2 cellular contexts compared by ENCODE assay signal in genomic region chr10:46053534-46054434, GRCh38.
TF ChIP-seq lines count a peak whose summit lies in the region.

No MANE protein-coding gene starts in this region.

TF ChIP-seq in WTC11, 78 proteins besides CTCF, POLR2A, EP300 and RAD21:
- no peak for TF ChIP-seq ZNF671 (CRISPR knock-in tag; IDR thresholded peaks at IDR 0.05)

TF ChIP-seq in HepG2, 621 proteins besides CTCF, POLR2A, EP300 and RAD21:
- TF ChIP-seq, protein P1, sequence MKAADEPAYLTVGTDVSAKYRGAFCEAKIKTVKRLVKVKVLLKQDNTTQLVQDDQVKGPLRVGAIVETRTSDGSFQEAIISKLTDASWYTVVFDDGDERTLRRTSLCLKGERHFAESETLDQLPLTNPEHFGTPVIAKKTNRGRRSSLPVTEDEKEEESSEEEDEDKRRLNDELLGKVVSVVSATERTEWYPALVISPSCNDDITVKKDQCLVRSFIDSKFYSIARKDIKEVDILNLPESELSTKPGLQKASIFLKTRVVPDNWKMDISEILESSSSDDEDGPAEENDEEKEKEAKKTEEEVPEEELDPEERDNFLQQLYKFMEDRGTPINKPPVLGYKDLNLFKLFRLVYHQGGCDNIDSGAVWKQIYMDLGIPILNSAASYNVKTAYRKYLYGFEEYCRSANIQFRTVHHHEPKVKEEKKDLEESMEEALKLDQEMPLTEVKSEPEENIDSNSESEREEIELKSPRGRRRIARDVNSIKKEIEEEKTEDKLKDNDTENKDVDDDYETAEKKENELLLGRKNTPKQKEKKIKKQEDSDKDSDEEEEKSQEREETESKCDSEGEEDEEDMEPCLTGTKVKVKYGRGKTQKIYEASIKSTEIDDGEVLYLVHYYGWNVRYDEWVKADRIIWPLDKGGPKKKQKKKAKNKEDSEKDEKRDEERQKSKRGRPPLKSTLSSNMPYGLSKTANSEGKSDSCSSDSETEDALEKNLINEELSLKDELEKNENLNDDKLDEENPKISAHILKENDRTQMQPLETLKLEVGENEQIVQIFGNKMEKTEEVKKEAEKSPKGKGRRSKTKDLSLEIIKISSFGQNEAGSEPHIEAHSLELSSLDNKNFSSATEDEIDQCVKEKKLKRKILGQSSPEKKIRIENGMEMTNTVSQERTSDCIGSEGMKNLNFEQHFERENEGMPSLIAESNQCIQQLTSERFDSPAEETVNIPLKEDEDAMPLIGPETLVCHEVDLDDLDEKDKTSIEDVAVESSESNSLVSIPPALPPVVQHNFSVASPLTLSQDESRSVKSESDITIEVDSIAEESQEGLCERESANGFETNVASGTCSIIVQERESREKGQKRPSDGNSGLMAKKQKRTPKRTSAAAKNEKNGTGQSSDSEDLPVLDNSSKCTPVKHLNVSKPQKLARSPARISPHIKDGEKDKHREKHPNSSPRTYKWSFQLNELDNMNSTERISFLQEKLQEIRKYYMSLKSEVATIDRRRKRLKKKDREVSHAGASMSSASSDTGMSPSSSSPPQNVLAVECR (CRISPR knock-in tag; IDR thresholded peaks at IDR 0.05; ENCODE audit: borderline replicate concordance) = 0 out of 2 replicates have a peak, but pooled peaks have one; percentile 15
- no peak for TF ChIP-seq PAX8 (CRISPR knock-in tag; IDR thresholded peaks at IDR 0.05; ENCODE audit: borderline replicate concordance)
- no peak for TF ChIP-seq ZMYM3 (CRISPR knock-in tag; IDR thresholded peaks at IDR 0.05)
- peak; percentile 15; the same call in 1 of the 2 replicates for TF ChIP-seq PAXIP1 (CRISPR knock-in tag; conservative IDR thresholded peaks at IDR 0.05)
- TF ChIP-seq ZNF3 (CRISPR knock-in tag; IDR thresholded peaks at IDR 0.05) = no peak
- no peak for TF ChIP-seq CREB1 (IDR thresholded peaks at IDR 0.05)
- TF ChIP-seq CREB1 (CRISPR knock-in tag; IDR thresholded peaks at IDR 0.05) = no peak
- TF ChIP-seq, protein P2, sequence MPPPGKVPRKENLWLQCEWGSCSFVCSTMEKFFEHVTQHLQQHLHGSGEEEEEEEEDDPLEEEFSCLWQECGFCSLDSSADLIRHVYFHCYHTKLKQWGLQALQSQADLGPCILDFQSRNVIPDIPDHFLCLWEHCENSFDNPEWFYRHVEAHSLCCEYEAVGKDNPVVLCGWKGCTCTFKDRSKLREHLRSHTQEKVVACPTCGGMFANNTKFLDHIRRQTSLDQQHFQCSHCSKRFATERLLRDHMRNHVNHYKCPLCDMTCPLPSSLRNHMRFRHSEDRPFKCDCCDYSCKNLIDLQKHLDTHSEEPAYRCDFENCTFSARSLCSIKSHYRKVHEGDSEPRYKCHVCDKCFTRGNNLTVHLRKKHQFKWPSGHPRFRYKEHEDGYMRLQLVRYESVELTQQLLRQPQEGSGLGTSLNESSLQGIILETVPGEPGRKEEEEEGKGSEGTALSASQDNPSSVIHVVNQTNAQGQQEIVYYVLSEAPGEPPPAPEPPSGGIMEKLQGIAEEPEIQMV (CRISPR knock-in tag; IDR thresholded peaks at IDR 0.05; ENCODE audit: low read depth) = no peak
- no peak for TF ChIP-seq SIN3A (IDR thresholded peaks at IDR 0.05; ENCODE audit: borderline replicate concordance, low read depth, low read length)
- TF ChIP-seq CBX5 (CRISPR knock-in tag; IDR thresholded peaks at IDR 0.05; ENCODE audit: borderline replicate concordance) = no peak
- 0 out of 2 replicates have a peak, but pooled peaks have one; percentile 30 for TF ChIP-seq ZNF343 (CRISPR knock-in tag; IDR thresholded peaks at IDR 0.05)
- TF ChIP-seq RBM39 (IDR thresholded peaks at IDR 0.05; ENCODE audit: low read depth, low read length, poor library complexity, severe bottlenecking) = no peak
- peak; percentile 72 for TF ChIP-seq ZNF652 (CRISPR knock-in tag; IDR thresholded peaks at IDR 0.05; ENCODE audit: borderline replicate concordance, low read depth)
- TF ChIP-seq ZNF234 (CRISPR knock-in tag; conservative IDR thresholded peaks at IDR 0.05) = no peak
- no peak for TF ChIP-seq ZNF350 (CRISPR knock-in tag; IDR thresholded peaks at IDR 0.05; ENCODE audit: borderline replicate concordance, low read depth)
